2 cellular contexts compared by ENCODE assay signal in genomic region chr6:20232188-20232587, GRCh38.
TF ChIP-seq lines count a peak whose summit lies in the region.

No MANE protein-coding gene starts in this region.

TF ChIP-seq in HepG2, 621 proteins besides CTCF, POLR2A, EP300 and RAD21:
- TF ChIP-seq ZNF543 (CRISPR knock-in tag; IDR thresholded peaks at IDR 0.05) (no peak), NFE2L2 (IDR thresholded peaks at IDR 0.05; ENCODE audit: low read length) (0 out of 2 replicates have a peak, but pooled peaks have one; percentile 28), MAFK (conservative IDR thresholded peaks at IDR 0.05 in 1 of 2, IDR thresholded peaks at IDR 0.05 in 1 of 2; ENCODE audit: low read length in 2 of 2) (0 out of 4 replicates have a peak, but pooled peaks of 1 of the 2 experiments have one; percentile 36), ZNF468 (CRISPR knock-in tag; IDR thresholded peaks at IDR 0.05) (no peak), MAFF (IDR thresholded peaks at IDR 0.05; ENCODE audit: low read depth, low read length) (0 out of 2 replicates have a peak, but pooled peaks have one; percentile 25), CBX2 (IDR thresholded peaks at IDR 0.05; ENCODE audit: low read depth, low read length) (no peak), CBX2 (CRISPR knock-in tag; IDR thresholded peaks at IDR 0.05; ENCODE audit: low read depth) (no peak)

TF ChIP-seq in IMR-90, 13 proteins besides CTCF, POLR2A, EP300 and RAD21:
- TF ChIP-seq SMC3 (IDR thresholded peaks at IDR 0.05; ENCODE audit: low read depth, low read length) (no peak), NFE2L2 (IDR thresholded peaks at IDR 0.05; ENCODE audit: low read depth, low read length) (peak; percentile 51; the same call in 1 of the 2 replicates), USF2 (IDR thresholded peaks at IDR 0.05; ENCODE audit: low read depth, low read length) (no peak), MAFK (IDR thresholded peaks at IDR 0.05; ENCODE audit: low read depth, low read length) (no peak)
